ENCODE assay signal across 14 cellular contexts in the genomic region with DNA sequence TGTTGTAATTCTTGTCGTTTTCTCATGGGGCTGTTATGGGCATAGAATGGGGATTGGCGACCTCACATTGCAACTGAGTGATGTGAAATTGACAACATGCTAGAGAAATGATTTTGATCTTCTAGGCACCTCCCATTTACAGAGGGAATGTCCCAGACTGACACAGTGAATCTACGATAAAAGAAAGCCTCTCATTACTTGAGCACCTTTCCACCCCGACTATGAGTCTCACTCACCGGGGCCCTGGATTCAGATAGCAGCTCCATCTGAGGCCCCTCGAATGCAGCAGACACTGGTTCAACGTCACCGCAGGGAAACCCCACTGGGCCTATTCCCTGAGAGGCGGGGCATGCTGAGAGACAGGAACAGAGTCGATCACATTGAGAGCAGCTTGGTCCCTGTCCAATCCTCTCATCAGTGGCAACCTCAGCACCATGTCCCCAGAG. TPM values are rescaled to one million over a fixed set of nuclear protein-coding genes. Genes with fewer than 3 reads are reported as not detected.
A peak's percentile ranks its signal among the peaks of the same experiment; 100 is the strongest.
DNase-seq lines count a peak whose midpoint lies in the region; ATAC-seq lines count a peak whose summit lies in the region.
"Had no signal": no experiment of that assay in that cellular context is flagged by ENCODE, and none has a peak within 500 bp of the region (broad histone marks: within the 10 kb centered on the region; RNA-seq: fewer than 3 reads in every experiment).

No MANE protein-coding gene starts in this region.

- H3K27ac Mint-ChIP-seq in central memory CD8-positive, alpha-beta T cell (ENCODE audit: low read depth): peak overlapping the region; percentile 99
- no peak overlapping the region for H3K27ac Mint-ChIP-seq in stimulated activated effector memory CD8-positive, alpha-beta T cell treated with anti-CD3 and anti-CD28 coated beads, Interleukin-12 subunit alpha, Interleukin-12 subunit beta, amount 100 ng/mL, for 72 hours
- no peak overlapping the region for H3K27ac Mint-ChIP-seq in activated T-helper 2 cell treated with anti-CD3 and anti-CD28 coated beads, Interferon-gamma antibody, Interleukin-2, Interleukin-4, amounts not matched to agents 10 μg/mL and 5 μg/mL and 100 μg/mL, durations not matched to agents 14 hours and 24 hours and 36 hours

- H3K4me3 Mint-ChIP-seq in central memory CD8-positive, alpha-beta T cell: peak overlapping the region; percentile 73
- H3K4me3 Mint-ChIP-seq in stimulated activated effector memory CD8-positive, alpha-beta T cell treated with anti-CD3 and anti-CD28 coated beads, Interleukin-12 subunit alpha, Interleukin-12 subunit beta, amount 100 ng/mL, for 72 hours: peak overlapping the region; percentile 62
- H3K4me3 Mint-ChIP-seq in activated T-helper 2 cell treated with anti-CD3 and anti-CD28 coated beads, Interferon-gamma antibody, Interleukin-2, Interleukin-4, amounts not matched to agents 10 μg/mL and 5 μg/mL and 100 μg/mL, durations not matched to agents 14 hours and 24 hours and 36 hours (ENCODE audit: low read depth): no peak overlapping the region

- peaks cover 98% of the 10 kb centered on the region for H3K4me1 Mint-ChIP-seq in central memory CD8-positive, alpha-beta T cell
- H3K4me1 Mint-ChIP-seq in stimulated activated effector memory CD8-positive, alpha-beta T cell treated with anti-CD3 and anti-CD28 coated beads, Interleukin-12 subunit alpha, Interleukin-12 subunit beta, amount 100 ng/mL, for 72 hours: peaks cover 95% of the 10 kb centered on the region
- peaks cover 79% of the 10 kb centered on the region for H3K4me1 Mint-ChIP-seq in activated T-helper 2 cell treated with anti-CD3 and anti-CD28 coated beads, Interferon-gamma antibody, Interleukin-2, Interleukin-4, amounts not matched to agents 10 μg/mL and 5 μg/mL and 100 μg/mL, durations not matched to agents 14 hours and 24 hours and 36 hours (ENCODE audit: low read depth)

- DNase-seq in activated effector memory CD4-positive, alpha-beta T cell treated with anti-CD3 and anti-CD28 coated beads, Interleukin-2, amount 50 U/mL, for 16 hours: peak; percentile 76
- DNase-seq in activated effector memory CD4-positive, alpha-beta T cell treated with Interleukin-2 at 50 U/mL for 16 hours: no peak
- peak; percentile 50 to 61 for DNase-seq in activated CD4-positive, alpha-beta T cell treated with anti-CD3 and anti-CD28 coated beads, Interleukin-2, amount 50 U/mL, for 48 hours
- DNase-seq in central memory CD8-positive, alpha-beta T cell (ENCODE audit: low spot score in 2 of 2): peak in 1 of 2 donors; percentile 51
- no peak for DNase-seq in stimulated activated effector memory CD8-positive, alpha-beta T cell treated with anti-CD3 and anti-CD28 coated beads, Interleukin-12 subunit alpha, Interleukin-12 subunit beta, amount 100 ng/mL, for 72 hours (ENCODE audit: low spot score in 2 of 2)
- DNase-seq in NOMO-1 treated with DMSO at 0.1 percent for 48 hours (lab: John Stamatoyannopoulos, UW; ENCODE audit: unreplicated experiment) (no peak), ureter (ENCODE audit: low spot score) (no peak)
- no peak for DNase-seq in activated T-helper 2 cell treated with anti-CD3 and anti-CD28 coated beads, Interferon-gamma antibody, Interleukin-2, Interleukin-4, amounts not matched to agents 10 μg/mL and 5 μg/mL and 100 μg/mL, durations not matched to agents 14 hours and 24 hours and 36 hours (ENCODE audit: low spot score)
- DNase-seq: activated CD8-positive, alpha-beta memory T cell treated with anti-CD3 and anti-CD28 coated beads, Interleukin-2, amount 50 U/mL, for 48 hours; cortex of kidney; gastrocnemius medialis; GF-D8; NCI-H2107; NCI-H69 had no signal

- peak; percentile 40 for ATAC-seq in central memory CD8-positive, alpha-beta T cell (replicated peaks; ENCODE audit: extremely low read depth, poor library complexity, severe bottlenecking)
- ATAC-seq in stimulated activated effector memory CD8-positive, alpha-beta T cell treated with anti-CD3 and anti-CD28 coated beads, Interleukin-12 subunit alpha, Interleukin-12 subunit beta, amount 100 ng/mL, for 72 hours: no peak

- intact Hi-C loops in activated T-helper 2 cell treated with anti-CD3 and anti-CD28 coated beads, Interferon-gamma antibody, Interleukin-2, Interleukin-4, amounts not matched to agents 10 μg/mL and 5 μg/mL and 100 μg/mL, durations not matched to agents 14 hours and 24 hours and 36 hours (cut with micrococcal nuclease): no loop called here

- no peaks in the 10 kb centered on the region for H3K27me3 Mint-ChIP-seq in central memory CD8-positive, alpha-beta T cell
- H3K27me3 Mint-ChIP-seq in activated T-helper 2 cell treated with anti-CD3 and anti-CD28 coated beads, Interferon-gamma antibody, Interleukin-2, Interleukin-4, amounts not matched to agents 10 μg/mL and 5 μg/mL and 100 μg/mL, durations not matched to agents 14 hours and 24 hours and 36 hours (ENCODE audit: low read depth): no peaks in the 10 kb centered on the region

- no peaks in the 10 kb centered on the region for H3K9me3 Mint-ChIP-seq in central memory CD8-positive, alpha-beta T cell
- no peaks in the 10 kb centered on the region for H3K9me3 Mint-ChIP-seq in stimulated activated effector memory CD8-positive, alpha-beta T cell treated with anti-CD3 and anti-CD28 coated beads, Interleukin-12 subunit alpha, Interleukin-12 subunit beta, amount 100 ng/mL, for 72 hours
- no peaks in the 10 kb centered on the region for H3K9me3 Mint-ChIP-seq in activated T-helper 2 cell treated with anti-CD3 and anti-CD28 coated beads, Interferon-gamma antibody, Interleukin-2, Interleukin-4, amounts not matched to agents 10 μg/mL and 5 μg/mL and 100 μg/mL, durations not matched to agents 14 hours and 24 hours and 36 hours

- H3K36me3 Mint-ChIP-seq in central memory CD8-positive, alpha-beta T cell (ENCODE audit: insufficient read depth): peaks cover 49% of the 10 kb centered on the region
- peaks cover 77% of the 10 kb centered on the region for H3K36me3 Mint-ChIP-seq in stimulated activated effector memory CD8-positive, alpha-beta T cell treated with anti-CD3 and anti-CD28 coated beads, Interleukin-12 subunit alpha, Interleukin-12 subunit beta, amount 100 ng/mL, for 72 hours
- H3K36me3 Mint-ChIP-seq in activated T-helper 2 cell treated with anti-CD3 and anti-CD28 coated beads, Interferon-gamma antibody, Interleukin-2, Interleukin-4, amounts not matched to agents 10 μg/mL and 5 μg/mL and 100 μg/mL, durations not matched to agents 14 hours and 24 hours and 36 hours (ENCODE audit: low read depth): peaks cover 90% of the 10 kb centered on the region

RNA-seq across cellular contexts. Expression of gene NFATC2, which starts 49.1 kb away (rescaled TPM):
- 10.6 TPM for total RNA-seq in ureter
- 67.1 and 68.0 TPM in 2 replicates for total RNA-seq in activated T-helper 2 cell treated with anti-CD3 and anti-CD28 coated beads, Interferon-gamma antibody, Interleukin-2, Interleukin-4, amounts not matched to agents 10 μg/mL and 5 μg/mL and 100 μg/mL, durations not matched to agents 14 hours and 24 hours and 36 hours

Comparison
In these comparisons a context has a peak if more than half of its experiments do, and no peak if none do; other contexts are left out.
1. DNase-seq: peak in activated effector memory CD4-positive, alpha-beta T cell treated with anti-CD3 and anti-CD28 coated beads, Interleukin-2, amount 50 U/mL, for 16 hours (single experiment) and activated CD4-positive, alpha-beta T cell treated with anti-CD3 and anti-CD28 coated beads, Interleukin-2, amount 50 U/mL, for 48 hours (2 of 2); none in activated effector memory CD4-positive, alpha-beta T cell treated with Interleukin-2 at 50 U/mL for 16 hours (single experiment), stimulated activated effector memory CD8-positive, alpha-beta T cell treated with anti-CD3 and anti-CD28 coated beads, Interleukin-12 subunit alpha, Interleukin-12 subunit beta, amount 100 ng/mL, for 72 hours (0 of 2), NOMO-1 treated with DMSO at 0.1 percent for 48 hours (single experiment), ureter (single experiment) and activated T-helper 2 cell treated with anti-CD3 and anti-CD28 coated beads, Interferon-gamma antibody, Interleukin-2, Interleukin-4, amounts not matched to agents 10 μg/mL and 5 μg/mL and 100 μg/mL, durations not matched to agents 14 hours and 24 hours and 36 hours (single experiment).